In genomic region chr16:50627419-50627818, GRCh38 we compare ENCODE assay signal across 9 cellular contexts. TPM values are rescaled to one million over a fixed set of nuclear protein-coding genes. Genes with fewer than 3 reads are reported as not detected.
A peak's percentile ranks its signal among the peaks of the same experiment; 100 is the strongest.
DNase-seq lines count a peak whose midpoint lies in the region; ATAC-seq, FAIRE-seq and TF ChIP-seq lines count a peak whose summit lies in the region.
"Had no signal": no experiment of that assay in that cellular context is flagged by ENCODE, and none has a peak within 500 bp of the region (broad histone marks: within the 10 kb centered on the region; RNA-seq: fewer than 3 reads in every experiment).

No MANE protein-coding gene starts in this region.

- H3K36me3 Mint-ChIP-seq in memory B cell, result no peaks in the 10 kb centered on the region

- POLR2A ChIA-PET in GM12878 (lab: Charles Lee), result interaction anchor here (0.5 to 0.6 kb wide), 2 partner anchors 33 to 251 kb away, joined by 3 to 7 read pairs; no protein-coding TSS in a partner anchor

- DNase-seq in Peyer's patch (peak in 2 of 3 donors; percentile 57 to 75), GM12878 (ENCODE audit: low read depth, low spot score) (no peak), memory B cell (ENCODE audit: low spot score in 2 of 2) (peak; percentile 9 to 22), thyroid gland (peak; percentile 64 to 68), A172 (ENCODE audit: low spot score) (no peak)

- H3K4me1 ChIP-seq in Peyer's patch, result peaks cover 0 to 16% (median 5%) of the 10 kb centered on the region in 4 donors
- H3K4me1 ChIP-seq in GM12878 (ENCODE audit: control insufficient read depth, insufficient read depth, low read length), result peaks cover 4% of the 10 kb centered on the region
- H3K4me1 ChIP-seq in thyroid gland, result peaks cover 9 to 12% of the 10 kb centered on the region in 2 donors

- no peaks in the 10 kb centered on the region for H3K27me3 ChIP-seq in Peyer's patch
- no peaks in the 10 kb centered on the region for H3K27me3 ChIP-seq in GM12878 (replicated peaks in 1 of 2; ENCODE audit: control insufficient read depth in 2 of 2, insufficient read depth in 2 of 2, low read length in 1 of 2)
- no peaks in the 10 kb centered on the region for H3K27me3 ChIP-seq in thyroid gland

- peak; percentile 68 for FAIRE-seq in GM12878 (lab: Jason Lieb, UNC)

- H3K36me3 ChIP-seq in Peyer's patch (no peaks in the 10 kb centered on the region), GM12878 (ENCODE audit: control insufficient read depth in 2 of 2, insufficient read depth in 2 of 2, low read length in 1 of 2) (no peaks in the 10 kb centered on the region), thyroid gland (no peaks in the 10 kb centered on the region)

- H4K20me1 ChIP-seq in GM12878 (ENCODE audit: control insufficient read depth, insufficient read depth), result no peaks in the 10 kb centered on the region

- peak overlapping the region; percentile 65 for H3K27ac Mint-ChIP-seq in memory B cell

- peak; percentile 37; the same call in 1 of the 2 replicates for TF ChIP-seq RAD21 in GM12878 (IDR thresholded peaks at IDR 0.05; ENCODE audit: insufficient read depth, low read depth, low read length)

- no peak for TF ChIP-seq EP300 in GM12878 (IDR thresholded peaks at IDR 0.05; ENCODE audit: borderline replicate concordance in 1 of 2, control insufficient read depth in 1 of 2, low read depth in 2 of 2, low read length in 2 of 2)

- peak overlapping the region; percentile 55 for H2AFZ ChIP-seq in GM12878 (ENCODE audit: control insufficient read depth, low read depth, low read length)

- H3K9me3 Mint-ChIP-seq in memory B cell, result no peaks in the 10 kb centered on the region

- H3K4me1 Mint-ChIP-seq in memory B cell, result peaks cover 12% of the 10 kb centered on the region

- BruUV-seq in GM12878 (replicated peaks; lab: Mats Ljungman, UMichigan), result no TSS peak

- intact Hi-C loops in GM12878 (cut with micrococcal nuclease; ENCODE audit: unreplicated experiment), result no loop called here
- intact Hi-C loops in thyroid gland (cut with DNase I), result no loop called here

- H3K27ac ChIP-seq in Peyer's patch (peak overlapping the region in 1 of 4 donors; percentile 40), GM12878 (ENCODE audit: control insufficient read depth, insufficient read depth) (no peak overlapping the region), thyroid gland (no peak overlapping the region)
- H3K27ac ChIP-seq: KMS-11 had no signal

- peak; percentile 77 for ATAC-seq in GM12878
- peak; percentile 79 for ATAC-seq in memory B cell (ENCODE audit: low read depth)
- no peak for ATAC-seq in HG03442 (IDR thresholded peaks at IDR 0.05; ENCODE audit: unreplicated experiment)
- ATAC-seq in HG02970 (IDR thresholded peaks at IDR 0.05; ENCODE audit: low FRiP score, unreplicated experiment), result no peak

- in situ Hi-C loops in GM12878 (cut with MboI), result no loop called here

- H3K79me2 ChIP-seq in GM12878 (ENCODE audit: control insufficient read depth, insufficient read depth, low read length), result no peaks in the 10 kb centered on the region

- 5% methylated on average over 10 of the region's 10 CpGs for WGBS in GM12878 (ENCODE audit: insufficient coverage, insufficient replicate concordance, low lambda C conversion rate, missing lambda C conversion rate)
- WGBS in thyroid gland, 2 donors, result 5 to 7% methylated on average over 6 to 9 of the region's 10 CpGs

- RAD21 ChIA-PET in GM12878 (lab: Charles Lee; ENCODE audit: unreplicated experiment), result interaction anchor here (1.0 to 1.2 kb wide), 4 partner anchors 38 to 602 kb away, joined by 3 read pairs; partner anchors contain the start of gene CNEP1R1

- CTCF ChIA-PET in GM12878 (lab: Yijun Ruan, JAX), result interaction anchor here (0.9 to 2.8 kb wide), 5 partner anchors 20 to 267 kb away, joined by 3 to 9 read pairs (median 4); no protein-coding TSS in a partner anchor

- SMC1A ChIA-PET in GM12878 (lab: Charles Lee; ENCODE audit: uncharacterized antibody, unreplicated experiment), result interaction anchor here (0.7 to 2.1 kb wide), 4 partner anchors 9 to 602 kb away, joined by 3 to 4 read pairs (median 4); no protein-coding TSS in a partner anchor

- TF ChIP-seq CTCF in GM12872 (IDR thresholded peaks at IDR 0.05; ENCODE audit: insufficient read depth, low read depth, low read length) (peak; percentile 38; the same call in 2 of the 3 replicates), Peyer's patch (IDR thresholded peaks at IDR 0.05) (peak in 5 of 6 experiments; percentile 21 to 37 (median 25)), GM12878 (IDR thresholded peaks at IDR 0.05 in 2 of 3, conservative IDR thresholded peaks at IDR 0.05 in 1 of 3; ENCODE audit: control insufficient read depth in 2 of 3, extremely low read depth in 1 of 3, insufficient read depth in 1 of 3, low read depth in 3 of 3, low read length in 3 of 3) (peak in 2 of 3 experiments; percentile 30 to 33; a peak in 3 of 6 replicates), thyroid gland (IDR thresholded peaks at IDR 0.05) (peak in 4 of 6 experiments; percentile 13 to 47 (median 40))

- H3K4me3 ChIP-seq in Peyer's patch (no peak overlapping the region), GM12878 (no peak overlapping the region), thyroid gland (replicated peaks in 1 of 3) (no peak overlapping the region)

- no peak for TF ChIP-seq POLR2A in Peyer's patch (IDR thresholded peaks at IDR 0.05)
- no peak for TF ChIP-seq POLR2A in GM12878 (IDR thresholded peaks at IDR 0.05; ENCODE audit: low read depth, low read length)
- TF ChIP-seq POLR2A in thyroid gland (IDR thresholded peaks at IDR 0.05), result no peak

- peak overlapping the region; percentile 65 for H3K4me3 Mint-ChIP-seq in memory B cell

- no peak overlapping the region for H3K4me2 ChIP-seq in GM12878 (ENCODE audit: control insufficient read depth, insufficient read depth)
- H3K4me2 ChIP-seq: KMS-11 had no signal

- H3K27me3 Mint-ChIP-seq in memory B cell, result peaks cover 3% of the 10 kb centered on the region

- no peaks in the 10 kb centered on the region for H3K9me3 ChIP-seq in Peyer's patch
- H3K9me3 ChIP-seq in GM12878 (replicated peaks; ENCODE audit: control insufficient read depth, insufficient read depth, low read length), result no peaks in the 10 kb centered on the region
- no peaks in the 10 kb centered on the region for H3K9me3 ChIP-seq in thyroid gland

- H3K9ac ChIP-seq in GM12878 (ENCODE audit: control insufficient read depth, insufficient read depth, low read length), result no peak overlapping the region
- H3K9ac ChIP-seq: KMS-11 had no signal

TF ChIP-seq in GM12878, 131 proteins besides CTCF, POLR2A, EP300 and RAD21:
- TF ChIP-seq PAX5 (IDR thresholded peaks at IDR 0.05; ENCODE audit: borderline replicate concordance, low read depth, low read length) (no peak), MEF2A (IDR thresholded peaks at IDR 0.05; ENCODE audit: insufficient read depth, low read depth, low read length) (0 out of 2 replicates have a peak, but pooled peaks have one; percentile 35), KDM1A (IDR thresholded peaks at IDR 0.05; ENCODE audit: borderline replicate concordance) (no peak), BMI1 (IDR thresholded peaks at IDR 0.05; ENCODE audit: borderline replicate concordance) (no peak), MYC (IDR thresholded peaks at IDR 0.05; ENCODE audit: insufficient read depth, insufficient read length, insufficient replicate concordance, low read length, severe bottlenecking) (no peak)

RNA-seq across cellular contexts. Expression of gene SNX20, which starts 53.7 kb away (rescaled TPM):
- total RNA-seq in Peyer's patch (10 to 100 TPM in 1 of 4 donors, 1 to 10 TPM in 3; 1.3 to 10.7 (median 2.3) TPM), GM12878 (2014; rRNA removed) (21.9 and 22.3 TPM in 2 replicates), GM12878 (2014; rRNA removed; fragmentation: Illumina TruSeq; extraction: Trizol) (20.2 and 21.9 TPM in 2 replicates), GM12878 (2021) (21.4 and 24.1 TPM in 2 replicates), thyroid gland (1 to 10 TPM in 3 of 4 donors, under 1 TPM in 1; 0.78 to 1.7 (median 1.3) TPM)
- 27.1 and 29.2 TPM in 2 replicates for total RNA-seq in GM12878 (2013; cell fraction: nucleolus; rRNA removed)
- 8.8 TPM for polyA plus RNA-seq in GM12878 (2011; ENCODE audit: low read depth)
- polyA plus RNA-seq in GM12878 (2011; rRNA removed) (24.3 and 30.8 TPM in 2 replicates), GM12878 (2014; fragmentation: Illumina TruSeq; extraction: Trizol) (21.4 and 25.0 TPM in 2 replicates), GM12878 (2014; fragmentation: Nextera tagmentation; extraction: Ambion mirVana) (1 to 10 TPM; 4.6 to 6.9 TPM), GM12878 (2014; rRNA removed) (23.6 and 26.3 TPM in 2 replicates), GM12878 (2016; fragmentation: Nextera tagmentation; extraction: Ambion mirVana) (10 to 100 TPM; 18.1 to 22.2 TPM)
- 28.4 and 32.0 TPM in 2 replicates for polyA plus RNA-seq in GM12878 (2011; cell fraction: cytosol; rRNA removed)
- 25.9 and 28.6 TPM in 2 replicates for polyA plus RNA-seq in GM12878 (2011; cell fraction: nucleus; rRNA removed)
- polyA plus RNA-seq in GM12878 (2012), result 12.8 and 16.6 TPM in 2 replicates
- 17.4 and 23.7 TPM in 2 replicates for polyA minus RNA-seq in GM12878 (2011; rRNA and poly(A)+ RNA removed)
- polyA minus RNA-seq in GM12878 (2011; cell fraction: cytosol; rRNA and poly(A)+ RNA removed), result 11.6 and 14.7 TPM in 2 replicates
- 9.4 and 13.3 TPM in 2 replicates for polyA minus RNA-seq in GM12878 (2011; cell fraction: nucleus; rRNA and poly(A)+ RNA removed)
- total RNA-seq in A172 (2014; rRNA removed; shearing (Covaris generic)), result not detected in 2 replicates

Comparison
In these comparisons a context has a peak if more than half of its experiments do, and no peak if none do; other contexts are left out.
1. DNase-seq: peak in Peyer's patch (2 of 3), memory B cell (2 of 2) and thyroid gland (2 of 2); none in GM12878 (single experiment) and A172 (single experiment).
2. ATAC-seq: peak in GM12878 (single experiment) and memory B cell (single experiment); none in HG03442 (single experiment) and HG02970 (single experiment).
3. Peak in every context shown above with its lines, with median percentiles within 50 percentile points of each other: CTCF ChIP-seq.